In genomic region chr16:30395155-30395991, GRCh38 we compare ENCODE assay signal across 8 cellular contexts. TPM values are rescaled to one million over a fixed set of nuclear protein-coding genes. Genes with fewer than 3 reads are reported as not detected.
DNase-seq lines count a peak whose midpoint lies in the region; ATAC-seq and TF ChIP-seq lines count a peak whose summit lies in the region.

TSS of gene ZNF48 (plus strand) at chr16:30395420. CDS start at chr16:30395795, 375 bp downstream.

- no peak within 1 kb of the TSS for H4K91ac ChIP-seq in H9 (ENCODE audit: insufficient read length, low read depth, low read length)

- CTCF ChIA-PET in SK-N-SH (lab: Yijun Ruan, JAX), result interaction anchor here (0.8 to 2.7 kb wide), 14 partner anchors 9 to 234 kb away, joined by 3 to 30 read pairs (median 4); partner anchors contain the start of genes DCTPP1, TBC1D10B and ZNF771

- H3K4me3 Mint-ChIP-seq in H9, result peak within 1 kb of the TSS; percentile 90 to 91

- H3K27me3 ChIP-seq in H9 (ENCODE audit: insufficient read depth, low read length), result no peaks in the 10 kb centered on the region
- H3K27me3 ChIP-seq in SK-N-SH (ENCODE audit: insufficient read depth), result no peaks in the 10 kb centered on the region
- no peaks in the 10 kb centered on the region for H3K27me3 ChIP-seq in adrenal gland
- no peaks in the 10 kb centered on the region for H3K27me3 ChIP-seq in cardiac muscle cell
- H3K27me3 ChIP-seq in osteoblast (ENCODE audit: insufficient read depth, low read length), result no peaks in the 10 kb centered on the region

- H3K9me2 ChIP-seq in SK-N-SH, result no peaks in the 10 kb centered on the region

- H3K9me3 ChIP-seq in H9 (ENCODE audit: control insufficient read depth, low read depth, low read length) (no peaks in the 10 kb centered on the region), SK-N-SH (no peaks in the 10 kb centered on the region), adrenal gland (replicated peaks in 1 of 3) (no peaks in the 10 kb centered on the region), cardiac muscle cell (ENCODE audit: low read depth) (no peaks in the 10 kb centered on the region), osteoblast (ENCODE audit: low read depth, low read length) (no peaks in the 10 kb centered on the region)

- H4K8ac ChIP-seq in H9 (replicated peaks; ENCODE audit: insufficient read length, low read depth, low read length), result no peak within 1 kb of the TSS

- TF ChIP-seq POLR2A in adrenal gland (IDR thresholded peaks at IDR 0.05), result peak in 1 of 2 donors; percentile 50

- H3K79me2 ChIP-seq in H9 (ENCODE audit: insufficient read depth, low read length) (peaks cover 4% of the 10 kb centered on the region; the same call in 1 of the 2 replicates), SK-N-SH (ENCODE audit: insufficient read depth) (peaks cover 28% of the 10 kb centered on the region), osteoblast (ENCODE audit: insufficient read depth, low read length) (peaks cover 17% of the 10 kb centered on the region)

- H3K56ac ChIP-seq in H9 (ENCODE audit: insufficient read length, low read depth, low read length), result no peak within 1 kb of the TSS

- H3K4me2 ChIP-seq in H9 (ENCODE audit: insufficient read depth, insufficient read length, low read length) (peak within 1 kb of the TSS; percentile 88), SK-N-SH (peak within 1 kb of the TSS; percentile 82), osteoblast (ENCODE audit: insufficient read depth, low read length) (peak within 1 kb of the TSS; percentile 86)

- peaks cover 9 to 33% (median 20%) of the 10 kb centered on the region in 3 experiments; a peak in 6 of 7 replicates for H3K36me3 Mint-ChIP-seq in H9 (ENCODE audit: insufficient read depth in 1 of 3, low read depth in 3 of 3)

- H3K36me3 ChIP-seq in SK-N-SH (replicated peaks in 1 of 2; ENCODE audit: control insufficient read depth in 1 of 2, insufficient read depth in 2 of 2, low read length in 1 of 2) (peaks cover 5 to 18% of the 10 kb centered on the region in 2 experiments), adrenal gland (replicated peaks in 1 of 2) (peaks cover 0 to 17% of the 10 kb centered on the region in 2 donors), cardiac muscle cell (no peaks in the 10 kb centered on the region), osteoblast (ENCODE audit: insufficient read depth, low read length) (peaks cover 4% of the 10 kb centered on the region)

- H2BK5ac ChIP-seq in H9 (ENCODE audit: insufficient read length, low read length), result peak within 1 kb of the TSS; percentile 74

- H3K27ac ChIP-seq in H9 (ENCODE audit: insufficient read length, low read depth, low read length), result peak within 1 kb of the TSS; percentile 67
- peak within 1 kb of the TSS; percentile 83 to 96 for H3K27ac ChIP-seq in SK-N-SH (ENCODE audit: low read depth in 2 of 2, low read length in 1 of 2)
- peak within 1 kb of the TSS; percentile 75 to 91 (median 88) for H3K27ac ChIP-seq in adrenal gland
- peak within 1 kb of the TSS; percentile 98 for H3K27ac ChIP-seq in cardiac muscle cell
- peak within 1 kb of the TSS; percentile 69 for H3K27ac ChIP-seq in osteoblast (ENCODE audit: low read depth, low read length)

- H3K27me3 Mint-ChIP-seq in H9 (ENCODE audit: low read depth), result no peaks in the 10 kb centered on the region; the same call in 1 of the 2 replicates

- H4K5ac ChIP-seq in H9 (ENCODE audit: insufficient read length, low read depth, low read length), result no peak within 1 kb of the TSS

- no CpG with 5 or more reads among the region's 103 CpGs for WGBS in H9 (ENCODE audit: extremely low coverage, insufficient read length, low lambda C conversion rate)
- 2% methylated on average over 9 of the region's 103 CpGs for WGBS in SK-N-SH (ENCODE audit: low lambda C conversion rate)
- WGBS in adrenal gland, 4 donors, result 1% methylated on average over 15 to 103 of the region's 103 CpGs

- H3K9ac ChIP-seq in H9 (ENCODE audit: extremely low read depth, insufficient read length, low read length) (peak within 1 kb of the TSS; percentile 97), SK-N-SH (peak within 1 kb of the TSS; percentile 94)

- POLR2A ChIA-PET in SK-N-SH (lab: Yijun Ruan, JAX), result interaction anchor here (0.5 to 4.0 kb wide), 14 partner anchors 9 to 588 kb away, joined by 3 to 33 read pairs (median 6); partner anchors contain the start of genes CD2BP2, SEPTIN1 and ZNF771

- TF ChIP-seq EP300 in SK-N-SH (IDR thresholded peaks at IDR 0.05; ENCODE audit: borderline replicate concordance in 1 of 2, low read depth in 1 of 2, low read length in 1 of 2), result peak; percentile 36 to 45; a peak in 1 of 4 replicates

- peaks cover 27 to 45% of the 10 kb centered on the region in 2 experiments for H3K4me1 Mint-ChIP-seq in H9

- H3K9me3 Mint-ChIP-seq in H9, result no peaks in the 10 kb centered on the region; a peak in 1 of 5 replicates

- intact Hi-C loops in adrenal gland (cut with DNase I), result no loop called here

- H3K79me1 ChIP-seq in H9 (ENCODE audit: insufficient read depth, low read depth, low read length, poor library complexity, severe bottlenecking), result no peaks in the 10 kb centered on the region

- H3K4me3 ChIP-seq in SK-N-SH (ENCODE audit: low read depth in 2 of 2, low read length in 1 of 2) (peak within 1 kb of the TSS; percentile 88 to 94), adrenal gland (peak within 1 kb of the TSS in 3 of 4 donors; percentile 38 to 100 (median 71)), cardiac muscle cell (peak within 1 kb of the TSS; percentile 95), osteoblast (ENCODE audit: insufficient read depth, low read length) (peak within 1 kb of the TSS; percentile 92)

- H3K23me2 ChIP-seq in H9 (ENCODE audit: insufficient read length, low read depth, low read length, poor library complexity, severe bottlenecking), result peaks cover 21% of the 10 kb centered on the region

- no peak within 1 kb of the TSS for H2BK120ac ChIP-seq in H9 (ENCODE audit: low read depth, low read length, poor library complexity, severe bottlenecking)

- no peak within 1 kb of the TSS for H2BK20ac ChIP-seq in H9 (ENCODE audit: low read depth, low read length, poor library complexity, severe bottlenecking)

- H3K23ac ChIP-seq in H9 (ENCODE audit: insufficient read length, low read depth, low read length), result no peak within 1 kb of the TSS

- no peak within 1 kb of the TSS for H2BK12ac ChIP-seq in H9 (ENCODE audit: insufficient read length, low read depth, low read length)

- H2AFZ ChIP-seq in H9 (ENCODE audit: low read length) (no peak within 1 kb of the TSS), SK-N-SH (ENCODE audit: low read depth) (peak within 1 kb of the TSS; percentile 79), osteoblast (ENCODE audit: low read length) (peak within 1 kb of the TSS; percentile 89)

- H4K20me1 ChIP-seq in H9 (ENCODE audit: control insufficient read depth, insufficient read depth, insufficient read length) (no peaks in the 10 kb centered on the region), SK-N-SH (ENCODE audit: insufficient read depth) (no peaks in the 10 kb centered on the region), osteoblast (ENCODE audit: insufficient read depth, low read length) (no peaks in the 10 kb centered on the region)

- TF ChIP-seq RAD21 in SK-N-SH (IDR thresholded peaks at IDR 0.05; ENCODE audit: low read length), result no peak; the same call in 1 of the 2 replicates

- H2AK5ac ChIP-seq in H9 (ENCODE audit: insufficient read length, low read length), result no peak within 1 kb of the TSS

- H3K18ac ChIP-seq in H9 (ENCODE audit: insufficient read length, low read depth, low read length), result peak within 1 kb of the TSS; percentile 86

- H3T11ph ChIP-seq in H9 (ENCODE audit: low read length), result peak within 1 kb of the TSS; percentile 56

- no peak for ATAC-seq in GM18870 (IDR thresholded peaks at IDR 0.05; ENCODE audit: unreplicated experiment)

- no peaks in the 10 kb centered on the region; the same call in 1 of the 2 replicates for H3K4me1 ChIP-seq in H9 (ENCODE audit: insufficient read depth, low read length)
- H3K4me1 ChIP-seq in SK-N-SH (ENCODE audit: control insufficient read depth in 1 of 2, insufficient read depth in 2 of 2, low read depth in 1 of 2, low read length in 1 of 2), result peaks cover 10 to 18% of the 10 kb centered on the region in 2 experiments; a peak in 2 of 4 replicates
- H3K4me1 ChIP-seq in adrenal gland (replicated peaks in 1 of 2), result peaks cover 13 to 25% of the 10 kb centered on the region in 2 donors
- peaks cover 21% of the 10 kb centered on the region for H3K4me1 ChIP-seq in cardiac muscle cell (ENCODE audit: low read depth)
- H3K4me1 ChIP-seq in osteoblast (ENCODE audit: insufficient read depth, low read length), result peaks cover 26% of the 10 kb centered on the region

- H3K4ac ChIP-seq in H9 (ENCODE audit: low read depth, low read length), result peak within 1 kb of the TSS; percentile 18; the same call in 1 of the 2 replicates

- DNase-seq in GDM1 (lab: John Stamatoyannopoulos, UW) (peak; percentile 91), H9 (peak; percentile 82), NAMALWA (ENCODE audit: low spot score) (peak; percentile 67), SK-N-SH (peak; percentile 94), adrenal gland (peak; percentile 87 to 93 (median 90)), cardiac muscle cell (ENCODE audit: low read depth in 1 of 2, low spot score in 1 of 2) (peak; percentile 94 to 97), osteoblast (ENCODE audit: insufficient read length, low spot score, missing footprints) (peak; percentile 99)

- peak within 1 kb of the TSS; percentile 99 for H3K14ac ChIP-seq in H9 (ENCODE audit: insufficient read depth, low read length)

- H3K27ac Mint-ChIP-seq in H9, result peak within 1 kb of the TSS; percentile 93 to 99 (median 97)

- H3F3A ChIP-seq in SK-N-SH (replicated peaks; ENCODE audit: insufficient read depth), result peaks cover 34% of the 10 kb centered on the region

- TF ChIP-seq CTCF in H9 (conservative IDR thresholded peaks at IDR 0.05) (peak; percentile 58), SK-N-SH (IDR thresholded peaks at IDR 0.05) (peak; percentile 22; the same call in 1 of the 2 replicates), adrenal gland (IDR thresholded peaks at IDR 0.05) (peak in 4 of 6 experiments; percentile 25 to 62 (median 52)), cardiac muscle cell (IDR thresholded peaks at IDR 0.05; ENCODE audit: low read depth, low read length) (no peak), osteoblast (IDR thresholded peaks at IDR 0.05; ENCODE audit: extremely low read depth, low read depth, low read length) (no peak)

- H2BK15ac ChIP-seq in H9 (ENCODE audit: low read depth, low read length), result no peak within 1 kb of the TSS

TF ChIP-seq in SK-N-SH, 30 proteins besides CTCF, POLR2A, EP300 and RAD21 (continues in another document):
- TF ChIP-seq SIN3A (IDR thresholded peaks at IDR 0.05; ENCODE audit: borderline replicate concordance, low read depth, low read length) (peak; percentile 73; the same call in 1 of the 2 replicates), GABPA (IDR thresholded peaks at IDR 0.05; ENCODE audit: low read depth) (peak; percentile 84)

RNA-seq across cellular contexts. Expression of gene ZNF48, which starts in this region (rescaled TPM):
- total RNA-seq in H9 (2021) (57.3 and 61.2 TPM in 2 replicates), adrenal gland (10 to 100 TPM in 3 of 8 donors, 1 to 10 TPM in 5; 7.3 to 23.8 (median 9.0) TPM), cardiac muscle cell (29.5 and 32.3 TPM in 2 replicates), osteoblast (10.0 and 10.9 TPM in 2 replicates)
- polyA plus RNA-seq in SK-N-SH (2012; rRNA removed) (7.9 and 8.8 TPM in 2 replicates), adrenal gland (1 to 10 TPM; 2.6 to 5.6 (median 4.2) TPM), cardiac muscle cell (12.5 and 20.8 TPM in 2 replicates)
- 7.3 and 7.6 TPM in 2 replicates for polyA plus RNA-seq in SK-N-SH (2012; cell fraction: cytosol; rRNA removed)
- polyA plus RNA-seq in SK-N-SH (2012; cell fraction: nucleus; rRNA removed), result 14.8 and 17.0 TPM in 2 replicates

Comparison
In these comparisons a context has a peak if more than half of its experiments do, and no peak if none do; other contexts are left out.
1. CTCF ChIP-seq: peak in H9 (single experiment), SK-N-SH (single experiment) and adrenal gland (4 of 6); none in cardiac muscle cell (single experiment) and osteoblast (single experiment).
2. Peak in every context shown above with its lines, with median percentiles within 50 percentile points of each other: DNase-seq, H3K27ac ChIP-seq, H3K4me2 ChIP-seq and H3K4me3 ChIP-seq.